Comparison of ENCODE assay signal across 23 cellular contexts in the genomic region with DNA sequence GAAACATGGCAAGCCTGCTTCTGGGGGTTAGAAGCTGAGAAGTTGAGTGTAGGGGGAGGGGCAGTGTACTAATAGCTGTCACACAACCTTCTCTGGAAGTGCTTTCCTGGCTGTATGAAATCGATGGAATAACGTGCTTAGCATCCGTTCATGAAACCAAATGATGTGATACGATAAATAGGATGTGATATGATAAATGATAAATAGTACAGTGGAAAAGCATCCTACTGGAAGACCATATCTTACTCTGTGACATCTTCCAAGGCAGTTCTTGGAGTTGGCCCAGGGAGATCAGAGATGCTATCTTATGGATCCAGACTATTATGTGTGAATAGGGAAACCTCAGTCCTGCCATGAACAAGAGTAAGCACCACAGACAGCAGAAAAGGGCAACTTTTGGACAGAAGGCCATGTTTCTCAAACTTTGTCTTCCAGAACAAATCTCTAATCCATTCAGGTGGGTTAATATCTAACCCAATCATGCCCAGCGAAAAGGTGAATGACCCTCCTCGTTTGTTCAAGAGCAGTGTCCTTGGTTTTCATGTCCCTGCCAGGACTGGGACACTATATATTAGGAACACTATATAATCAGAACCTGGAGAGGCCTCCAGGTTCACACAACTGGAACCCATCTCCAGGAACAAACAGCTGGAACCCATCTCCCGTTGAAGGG. TPM values are rescaled to one million over a fixed set of nuclear protein-coding genes. Genes with fewer than 3 reads are reported as not detected.
DNase-seq lines count a peak whose midpoint lies in the region; ATAC-seq and TF ChIP-seq lines count a peak whose summit lies in the region.
"Had no signal": no experiment of that assay in that cellular context is flagged by ENCODE, and none has a peak within 500 bp of the region (broad histone marks: within the 10 kb centered on the region; RNA-seq: fewer than 3 reads in every experiment).

Gene ANG (plus strand): TSS at position 598 of the 673 bp plus-strand sequence. CDS start 4,801 bp downstream, outside the sequence.

- H3K4me3 ChIP-seq in hepatocyte (no peak within 1 kb of the TSS), mucosa of rectum (ENCODE audit: low read length in 2 of 2) (peak within 1 kb of the TSS; percentile 8 to 25), testis (no peak within 1 kb of the TSS)
- H3K4me3 ChIP-seq: K562 had no signal

- H3K9me3 ChIP-seq in hepatocyte (ENCODE audit: low read depth) (no peaks in the 10 kb centered on the region), mucosa of rectum (ENCODE audit: control insufficient read depth in 2 of 2, low read length in 2 of 2) (no peaks in the 10 kb centered on the region), testis (no peaks in the 10 kb centered on the region)

- TF ChIP-seq CTCF in Calu3 (IDR thresholded peaks at IDR 0.05; ENCODE audit: unreplicated experiment) (no peak), hepatocyte (IDR thresholded peaks at IDR 0.05; ENCODE audit: poor library complexity) (no peak), testis (IDR thresholded peaks at IDR 0.05) (no peak)

- H3K4me1 ChIP-seq in hepatocyte (ENCODE audit: insufficient read depth) (peaks cover 24% of the 10 kb centered on the region), mucosa of rectum (ENCODE audit: control insufficient read depth in 2 of 2, insufficient read depth in 2 of 2, low read length in 2 of 2) (peaks cover 26 to 47% of the 10 kb centered on the region in 2 donors), testis (peaks cover 4% of the 10 kb centered on the region)
- H3K4me1 ChIP-seq: foreskin keratinocyte had no signal

- CTCF ChIA-PET in Calu3 (lab: Charles Lee), result interaction anchor here (1.1 kb wide), 1 partner anchor 346 kb away, joined by 3 read pairs; no protein-coding TSS in a partner anchor

- no peaks in the 10 kb centered on the region for H3K9me3 Mint-ChIP-seq in Calu3 (ENCODE audit: low read depth, unreplicated experiment)
- H3K9me3 Mint-ChIP-seq: naive thymus-derived CD4-positive, alpha-beta T cell; stimulated activated memory B cell treated with anti-CD40 and anti-IgM and Interleukin-4, amounts not matched to agents 10 μg/mL and 1 μg/mL and 100 μg/mL, for 72 hours had no signal

- no peaks in the 10 kb centered on the region for H3K36me3 ChIP-seq in hepatocyte (replicated peaks; ENCODE audit: insufficient read depth, low read depth)
- peaks cover 0 to 4% of the 10 kb centered on the region in 2 donors for H3K36me3 ChIP-seq in mucosa of rectum (ENCODE audit: control insufficient read depth in 2 of 2, insufficient read depth in 2 of 2, low read length in 2 of 2)
- no peaks in the 10 kb centered on the region for H3K36me3 ChIP-seq in testis (ENCODE audit: low read depth, missing control alignments)
- H3K36me3 ChIP-seq: WERI-Rb-1 had no signal

- peak within 1 kb of the TSS; percentile 10 to 99 for H3K9ac ChIP-seq in mucosa of rectum (ENCODE audit: low read depth in 1 of 2, low read length in 2 of 2)

- intact Hi-C loops in Calu3 (cut with micrococcal nuclease; ENCODE audit: unreplicated experiment), result no loop called here
- intact Hi-C loops in testis (cut with DNase I; ENCODE audit: low total_unique reads), result loop anchor here (5.0 kb wide), 1 partner anchor 76 kb away; no protein-coding TSS in a partner anchor

- peaks cover 40% of the 10 kb centered on the region for H3K79me2 ChIP-seq in hepatocyte

- DNase-seq in Calu3 (no peak), hepatocyte (ENCODE audit: low spot score) (no peak), testis (no peak), LoVo (ENCODE audit: low spot score) (no peak), NCI-H345 treated with DMSO at 0.1 percent for 48 hours (lab: John Stamatoyannopoulos, UW; ENCODE audit: unreplicated experiment) (no peak)
- DNase-seq: activated CD4-positive, alpha-beta T cell treated with anti-CD3 and anti-CD28 coated beads, Interleukin-2, amount 50 U/mL, for 4 hours; activated T-cell treated with anti-CD3 and anti-CD28 coated beads, Interleukin-2, amount 50 U/mL, for 1 hour; dermis blood vessel endothelial cell; EL; foreskin keratinocyte; left cardiac atrium; naive thymus-derived CD4-positive, alpha-beta T cell; NCI-H2081; NCI-H526 treated with DMSO at 0.1 percent for 48 hours; stimulated activated CD4-positive, alpha-beta T cell treated with anti-CD3 and anti-CD28 coated beads, Interleukin-15, amount 100 ng/mL, for 24 hours; T-helper 17 cell; WERI-Rb-1 had no signal

- peaks cover 5% of the 10 kb centered on the region for H3K36me3 Mint-ChIP-seq in Calu3 (ENCODE audit: insufficient read depth, unreplicated experiment)
- H3K36me3 Mint-ChIP-seq: activated naive CD8-positive, alpha-beta T cell; naive thymus-derived CD4-positive, alpha-beta T cell; stimulated activated memory B cell treated with anti-CD40 and anti-IgM and Interleukin-4, amounts not matched to agents 10 μg/mL and 1 μg/mL and 100 μg/mL, for 72 hours had no signal

- peak within 1 kb of the TSS; percentile 99 for H3K27ac ChIP-seq in hepatocyte
- H3K27ac ChIP-seq in mucosa of rectum (ENCODE audit: low read depth in 2 of 2, low read length in 2 of 2), result peak within 1 kb of the TSS; percentile 87 to 99
- no peak within 1 kb of the TSS for H3K27ac ChIP-seq in testis
- H3K27ac ChIP-seq: foreskin keratinocyte, WERI-Rb-1 had no signal

- no TSS peak for BruUV-seq in Calu3 (replicated peaks; lab: Mats Ljungman, UMichigan)

- H3K9me2 ChIP-seq in hepatocyte (replicated peaks; ENCODE audit: insufficient read depth), result no peaks in the 10 kb centered on the region

- no peak for ATAC-seq in HG03521 (IDR thresholded peaks at IDR 0.05; ENCODE audit: unreplicated experiment)
- ATAC-seq in HG02970 (IDR thresholded peaks at IDR 0.05; ENCODE audit: low FRiP score, unreplicated experiment), result no peak
- ATAC-seq: foreskin keratinocyte; K562; left cardiac atrium; naive thymus-derived CD4-positive, alpha-beta T cell; stimulated activated memory B cell treated with anti-CD40 and anti-IgM and Interleukin-4, amounts not matched to agents 10 μg/mL and 1 μg/mL and 100 μg/mL, for 72 hours; T-helper 17 cell had no signal

- peak within 1 kb of the TSS; percentile 40 for H3K4me3 Mint-ChIP-seq in Calu3 (ENCODE audit: low read depth, unreplicated experiment)
- H3K4me3 Mint-ChIP-seq: activated naive CD8-positive, alpha-beta T cell; stimulated activated memory B cell treated with anti-CD40 and anti-IgM and Interleukin-4, amounts not matched to agents 10 μg/mL and 1 μg/mL and 100 μg/mL, for 72 hours; T-helper 17 cell had no signal

- H4K20me1 ChIP-seq in hepatocyte (ENCODE audit: insufficient read depth, poor library complexity, severe bottlenecking), result no peaks in the 10 kb centered on the region

- no peaks in the 10 kb centered on the region for H3K27me3 ChIP-seq in hepatocyte
- H3K27me3 ChIP-seq in mucosa of rectum (ENCODE audit: control insufficient read depth in 2 of 2, insufficient read depth in 2 of 2, low read length in 2 of 2), result no peaks in the 10 kb centered on the region
- no peaks in the 10 kb centered on the region for H3K27me3 ChIP-seq in testis
- H3K27me3 ChIP-seq: foreskin keratinocyte had no signal

- no peak within 1 kb of the TSS for H2AFZ ChIP-seq in hepatocyte

- H3K4me2 ChIP-seq in hepatocyte, result peak within 1 kb of the TSS; percentile 87

- H3K27me3 Mint-ChIP-seq in Calu3 (ENCODE audit: unreplicated experiment), result no peaks in the 10 kb centered on the region
- H3K27me3 Mint-ChIP-seq: naive thymus-derived CD4-positive, alpha-beta T cell; stimulated activated memory B cell treated with anti-CD40 and anti-IgM and Interleukin-4, amounts not matched to agents 10 μg/mL and 1 μg/mL and 100 μg/mL, for 72 hours; T-helper 17 cell had no signal

- TF ChIP-seq POLR2A in testis (IDR thresholded peaks at IDR 0.05), result no peak

- H3K4me1 Mint-ChIP-seq in Calu3 (ENCODE audit: low read depth, unreplicated experiment), result peaks cover 27% of the 10 kb centered on the region

- WGBS in hepatocyte (ENCODE audit: low lambda C conversion rate, missing lambda C conversion rate), result 66% methylated on average over 7 of the region's 7 CpGs
- WGBS in testis, 2 donors, result 75 to 81% methylated on average over 7 of the region's 7 CpGs

- peak within 1 kb of the TSS; percentile 33 for H3K27ac Mint-ChIP-seq in Calu3 (ENCODE audit: unreplicated experiment)
- H3K27ac Mint-ChIP-seq: activated naive CD8-positive, alpha-beta T cell; naive thymus-derived CD4-positive, alpha-beta T cell; stimulated activated memory B cell treated with anti-CD40 and anti-IgM and Interleukin-4, amounts not matched to agents 10 μg/mL and 1 μg/mL and 100 μg/mL, for 72 hours; T-helper 17 cell had no signal

RNA-seq across cellular contexts. Expression of gene ANG, which starts in this region (rescaled TPM):
- total RNA-seq in Calu3 (2022) (4.0 and 4.4 TPM in 2 replicates), hepatocyte (72.6 and 79.1 TPM in 2 replicates), testis (10 to 100 TPM; 28.9 to 42.7 TPM)
- polyA plus RNA-seq in hepatocyte (67.4 and 103 TPM in 2 replicates), testis (ENCODE audit: insufficient read depth, low read depth, low replicate concordance) (27.7 TPM)

Comparison
In these comparisons a context has a peak if more than half of its experiments do, and no peak if none do; other contexts are left out.
1. H3K27ac ChIP-seq: peak in hepatocyte (single experiment) and mucosa of rectum (2 of 2); none in testis (0 of 2).
2. H3K4me3 ChIP-seq: peak in mucosa of rectum (2 of 2); none in hepatocyte (single experiment) and testis (0 of 2).